In the genomic region with DNA sequence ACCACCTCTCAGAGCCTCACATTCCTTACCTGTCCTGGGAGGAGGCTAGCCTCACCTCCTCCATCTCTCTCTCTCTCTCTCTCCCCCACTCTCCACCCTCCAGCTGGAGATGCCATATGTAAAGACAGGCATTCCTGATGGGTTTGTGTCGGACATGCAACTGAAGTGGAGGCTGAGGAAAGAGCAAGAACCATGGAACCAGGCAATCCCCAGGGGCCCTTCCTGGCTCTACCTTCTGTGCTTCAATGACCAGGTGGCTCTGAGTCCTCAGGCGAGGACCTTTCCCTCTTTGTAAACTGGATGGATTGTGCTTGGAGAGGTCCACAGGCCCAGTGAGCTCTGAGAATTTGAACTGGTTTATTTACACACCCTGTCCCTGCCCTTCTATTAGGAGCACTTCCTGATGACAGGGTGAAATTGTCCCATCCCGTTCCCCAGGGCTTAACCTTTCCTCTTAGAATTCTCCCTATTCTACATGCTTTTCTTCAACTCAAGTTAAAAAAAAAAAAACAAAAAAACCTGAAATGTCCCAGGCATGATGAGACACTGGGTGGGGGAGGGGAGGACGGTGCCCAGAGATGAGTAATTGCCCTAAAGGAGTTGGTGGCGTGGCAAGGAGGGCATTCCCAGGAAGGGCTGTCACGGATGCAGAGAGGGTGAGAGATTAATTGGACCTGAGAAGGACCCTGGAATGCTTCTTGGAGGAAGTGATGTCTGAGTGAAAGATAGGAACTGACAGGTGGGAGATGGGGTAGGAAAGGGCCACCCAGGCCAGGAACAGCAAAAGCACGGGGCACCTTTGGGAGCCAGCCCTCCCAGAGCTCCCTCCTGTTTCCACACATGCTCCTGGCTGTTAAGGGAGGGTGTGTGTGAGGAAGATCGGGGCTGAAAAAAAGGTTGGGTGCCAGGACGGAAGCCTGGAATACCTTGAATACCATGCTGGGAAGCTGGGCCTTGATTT, we compare ENCODE assay signal across 1 cellular context.
TF ChIP-seq lines count a peak whose summit lies in the region.

No MANE protein-coding gene starts in this region.

TF ChIP-seq in HepG2, 621 proteins besides CTCF, POLR2A, EP300 and RAD21 (continued from another document):
- TF ChIP-seq, protein P1, sequence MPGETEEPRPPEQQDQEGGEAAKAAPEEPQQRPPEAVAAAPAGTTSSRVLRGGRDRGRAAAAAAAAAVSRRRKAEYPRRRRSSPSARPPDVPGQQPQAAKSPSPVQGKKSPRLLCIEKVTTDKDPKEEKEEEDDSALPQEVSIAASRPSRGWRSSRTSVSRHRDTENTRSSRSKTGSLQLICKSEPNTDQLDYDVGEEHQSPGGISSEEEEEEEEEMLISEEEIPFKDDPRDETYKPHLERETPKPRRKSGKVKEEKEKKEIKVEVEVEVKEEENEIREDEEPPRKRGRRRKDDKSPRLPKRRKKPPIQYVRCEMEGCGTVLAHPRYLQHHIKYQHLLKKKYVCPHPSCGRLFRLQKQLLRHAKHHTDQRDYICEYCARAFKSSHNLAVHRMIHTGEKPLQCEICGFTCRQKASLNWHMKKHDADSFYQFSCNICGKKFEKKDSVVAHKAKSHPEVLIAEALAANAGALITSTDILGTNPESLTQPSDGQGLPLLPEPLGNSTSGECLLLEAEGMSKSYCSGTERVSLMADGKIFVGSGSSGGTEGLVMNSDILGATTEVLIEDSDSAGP (CRISPR knock-in tag; IDR thresholded peaks at IDR 0.05; ENCODE audit: borderline replicate concordance), result no peak
- no peak for TF ChIP-seq MAFF (IDR thresholded peaks at IDR 0.05; ENCODE audit: low read depth, low read length)
- 0 out of 2 replicates have a peak, but pooled peaks have one; percentile 20 for TF ChIP-seq ZFX (CRISPR knock-in tag; IDR thresholded peaks at IDR 0.05; ENCODE audit: low read depth)
- no peak for TF ChIP-seq ZMYM2 (CRISPR knock-in tag; IDR thresholded peaks at IDR 0.05)
- peak; percentile 68 for TF ChIP-seq PHF21A (CRISPR knock-in tag; IDR thresholded peaks at IDR 0.05)
- TF ChIP-seq ZFP36L2 (CRISPR knock-in tag; IDR thresholded peaks at IDR 0.05), result no peak
- TF ChIP-seq PRMT3 (CRISPR knock-in tag; IDR thresholded peaks at IDR 0.05; ENCODE audit: borderline replicate concordance, low read depth), result no peak
- no peak for TF ChIP-seq POGK (CRISPR knock-in tag; conservative IDR thresholded peaks at IDR 0.05)
- TF ChIP-seq, protein P2, sequence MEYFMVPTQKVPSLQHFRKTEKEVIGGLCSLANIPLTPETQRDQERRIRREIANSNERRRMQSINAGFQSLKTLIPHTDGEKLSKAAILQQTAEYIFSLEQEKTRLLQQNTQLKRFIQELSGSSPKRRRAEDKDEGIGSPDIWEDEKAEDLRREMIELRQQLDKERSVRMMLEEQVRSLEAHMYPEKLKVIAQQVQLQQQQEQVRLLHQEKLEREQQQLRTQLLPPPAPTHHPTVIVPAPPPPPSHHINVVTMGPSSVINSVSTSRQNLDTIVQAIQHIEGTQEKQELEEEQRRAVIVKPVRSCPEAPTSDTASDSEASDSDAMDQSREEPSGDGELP (IDR thresholded peaks at IDR 0.05; ENCODE audit: borderline replicate concordance, low read depth), result peak; percentile 11; the same call in 1 of the 2 replicates
